ENCODE assay signal across 4 cellular contexts in the genomic region with DNA sequence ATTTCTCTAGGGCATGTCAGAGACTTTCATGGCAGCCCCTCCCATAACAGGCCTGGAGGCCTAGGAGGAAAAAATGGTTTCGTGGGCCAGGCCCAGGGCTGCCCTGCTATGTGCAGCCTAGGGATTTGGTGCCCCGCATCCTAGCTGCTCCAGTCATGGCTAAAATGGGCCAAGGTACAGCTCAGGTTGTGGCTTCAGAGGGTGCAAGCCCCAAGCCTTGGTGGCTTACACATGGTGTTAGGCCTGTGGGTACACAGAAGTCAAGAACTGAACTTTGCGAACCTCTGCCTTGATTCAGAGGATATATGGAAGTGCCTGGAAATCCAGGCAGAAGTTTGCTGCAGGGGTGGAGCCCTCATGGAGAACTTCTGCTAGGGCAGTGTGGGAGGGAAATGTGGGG.
A peak's percentile ranks its signal among the peaks of the same experiment; 100 is the strongest.
TF ChIP-seq lines count a peak whose summit lies in the region.

No MANE protein-coding gene starts in this region.

TF ChIP-seq in A549, 52 proteins besides CTCF, POLR2A, EP300 and RAD21:
- TF ChIP-seq ZFP36 (IDR thresholded peaks at IDR 0.05; ENCODE audit: borderline replicate concordance, partially characterized antibody), result peak; percentile 91

TF ChIP-seq in HEK293, 187 proteins besides CTCF, POLR2A, EP300 and RAD21:
- peak; percentile 32 for TF ChIP-seq ZNF549 (tag by site-specific recombination; IDR thresholded peaks at IDR 0.05)
- peak; percentile 88 for TF ChIP-seq SETDB1 (IDR thresholded peaks at IDR 0.05; ENCODE audit: insufficient read length, low read length)
- peak; percentile 58; the same call in 1 of the 2 replicates for TF ChIP-seq ZNF626 (tag by site-specific recombination; IDR thresholded peaks at IDR 0.05)
- TF ChIP-seq TRIM28 (IDR thresholded peaks at IDR 0.05; ENCODE audit: borderline replicate concordance, low read length), result peak; percentile 65; the same call in 1 of the 2 replicates
- peak; percentile 98 for TF ChIP-seq ZNF585B (tag by site-specific recombination; IDR thresholded peaks at IDR 0.05)
- peak; percentile 67; the same call in 1 of the 2 replicates for TF ChIP-seq ZNF202 (tag by site-specific recombination; IDR thresholded peaks at IDR 0.05; ENCODE audit: borderline replicate concordance)

TF ChIP-seq in GM12878, 131 proteins besides CTCF, POLR2A, EP300 and RAD21:
- TF ChIP-seq CBX5 (IDR thresholded peaks at IDR 0.05; ENCODE audit: low read depth), result 0 out of 2 replicates have a peak, but pooled peaks have one; percentile 53

TF ChIP-seq in HepG2, 621 proteins besides CTCF, POLR2A, EP300 and RAD21:
- peak; percentile 48 for TF ChIP-seq ZFP36 (IDR thresholded peaks at IDR 0.05; ENCODE audit: borderline replicate concordance, low read depth, low read length, partially characterized antibody)
- TF ChIP-seq, protein P1, sequence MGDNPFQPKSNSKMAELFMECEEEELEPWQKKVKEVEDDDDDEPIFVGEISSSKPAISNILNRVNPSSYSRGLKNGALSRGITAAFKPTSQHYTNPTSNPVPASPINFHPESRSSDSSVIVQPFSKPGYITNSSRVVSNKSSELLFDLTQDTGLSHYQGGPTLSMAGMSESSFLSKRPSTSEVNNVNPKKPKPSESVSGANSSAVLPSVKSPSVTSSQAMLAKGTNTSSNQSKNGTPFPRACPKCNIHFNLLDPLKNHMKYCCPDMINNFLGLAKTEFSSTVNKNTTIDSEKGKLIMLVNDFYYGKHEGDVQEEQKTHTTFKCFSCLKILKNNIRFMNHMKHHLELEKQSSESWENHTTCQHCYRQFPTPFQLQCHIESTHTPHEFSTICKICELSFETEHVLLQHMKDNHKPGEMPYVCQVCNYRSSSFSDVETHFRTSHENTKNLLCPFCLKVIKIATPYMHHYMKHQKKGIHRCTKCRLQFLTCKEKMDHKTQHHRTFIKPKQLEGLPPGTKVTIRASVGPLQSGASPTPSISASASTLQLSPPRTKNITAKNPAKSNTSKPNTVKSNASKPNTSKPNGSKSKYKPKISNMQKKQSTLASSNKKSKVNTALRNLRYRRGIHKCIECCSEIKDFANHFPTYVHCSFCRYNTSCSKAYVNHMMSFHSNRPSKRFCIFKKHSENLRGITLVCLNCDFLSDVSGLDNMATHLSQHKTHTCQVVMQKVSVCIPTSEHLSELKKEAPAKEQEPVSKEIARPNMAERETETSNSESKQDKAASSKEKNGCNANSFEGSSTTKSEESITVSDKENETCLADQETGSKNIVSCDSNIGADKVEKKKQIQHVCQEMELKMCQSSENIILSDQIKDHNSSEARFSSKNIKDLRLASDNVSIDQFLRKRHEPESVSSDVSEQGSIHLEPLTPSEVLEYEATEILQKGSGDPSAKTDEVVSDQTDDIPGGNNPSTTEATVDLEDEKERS (CRISPR knock-in tag; IDR thresholded peaks at IDR 0.05), result 0 out of 2 replicates have a peak, but pooled peaks have one; percentile 38
